20 cellular contexts compared by ENCODE assay signal in the genomic region with DNA sequence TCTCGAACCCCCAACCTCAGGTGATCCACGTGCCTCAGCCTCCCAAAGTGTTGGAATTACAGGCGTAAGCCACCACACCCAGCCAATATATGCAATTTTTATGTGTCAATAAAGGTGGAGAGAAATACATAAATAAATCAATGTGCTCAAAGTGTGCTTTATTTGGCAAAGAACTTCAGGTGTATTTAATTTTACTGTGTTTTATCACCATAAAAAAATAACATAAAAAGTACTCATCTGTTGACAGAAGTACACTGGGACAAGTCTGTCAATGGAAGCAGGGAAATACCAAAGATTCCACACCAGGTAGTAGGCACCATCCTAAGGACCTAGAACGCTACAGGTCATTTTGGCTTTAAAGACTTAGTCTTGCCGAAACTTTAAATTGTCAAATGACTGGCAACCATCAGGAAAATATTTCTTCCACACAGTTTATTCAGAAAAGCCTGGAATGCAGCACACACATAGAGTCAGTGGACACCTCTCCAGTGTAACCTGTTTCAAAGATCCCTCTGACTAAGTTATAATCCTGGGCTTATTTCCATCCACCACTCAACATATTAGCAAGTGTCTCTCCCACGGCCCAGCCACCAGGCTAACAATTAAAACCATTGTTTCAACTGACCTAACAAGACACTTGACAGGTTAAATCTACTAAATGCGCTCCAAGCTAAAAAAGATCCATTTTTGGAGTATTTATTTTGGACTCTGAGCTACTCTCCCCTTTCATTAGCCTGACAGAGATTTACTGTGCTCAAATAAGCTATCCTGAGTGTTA. TPM values are rescaled to one million over a fixed set of nuclear protein-coding genes. Genes with fewer than 3 reads are reported as not detected.
A peak's percentile ranks its signal among the peaks of the same experiment; 100 is the strongest.
DNase-seq lines count a peak whose midpoint lies in the region; ATAC-seq and TF ChIP-seq lines count a peak whose summit lies in the region.
"Had no signal": no experiment of that assay in that cellular context is flagged by ENCODE, and none has a peak within 500 bp of the region (broad histone marks: within the 10 kb centered on the region; RNA-seq: fewer than 3 reads in every experiment).

No MANE protein-coding gene starts in this region.

- H3K9me3 Mint-ChIP-seq in CD4-positive, alpha-beta T cell, result no peaks in the 10 kb centered on the region
- H3K9me3 Mint-ChIP-seq: activated T-cell treated with anti-CD3 and anti-CD28 coated beads, Interleukin-2, amount 50 U/mL, for 24 hours had no signal

- no peak overlapping the region for H3K4me3 ChIP-seq in RWPE2 (ENCODE audit: severe bottlenecking)
- H3K4me3 ChIP-seq: BLaER1, thoracic aorta had no signal

- peaks cover 8% of the 10 kb centered on the region for H3K36me3 Mint-ChIP-seq in CD4-positive, alpha-beta T cell (ENCODE audit: low read depth)

- H3K27me3 ChIP-seq in CD4-positive, alpha-beta T cell (ENCODE audit: control insufficient read depth, insufficient read depth, low read length), result no peaks in the 10 kb centered on the region
- H3K27me3 ChIP-seq in RWPE2 (ENCODE audit: insufficient read depth, poor library complexity, severe bottlenecking), result no peaks in the 10 kb centered on the region
- H3K27me3 ChIP-seq: BLaER1 had no signal

- no peak overlapping the region for H3K27ac Mint-ChIP-seq in CD4-positive, alpha-beta T cell
- H3K27ac Mint-ChIP-seq: activated T-cell treated with anti-CD3 and anti-CD28 coated beads, Interleukin-2, amount 50 U/mL, for 24 hours had no signal

- H3K27ac ChIP-seq in CD4-positive, alpha-beta T cell (ENCODE audit: low read depth, low read length), result no peak overlapping the region
- H3K27ac ChIP-seq in RWPE2 (ENCODE audit: poor library complexity, severe bottlenecking) (peak overlapping the region; percentile 27), epithelial cell of prostate (peak overlapping the region; percentile 95)
- H3K27ac ChIP-seq: BLaER1, thoracic aorta had no signal

- H3K4me3 Mint-ChIP-seq in CD4-positive, alpha-beta T cell, result peak overlapping the region; percentile 57

- H3K9me3 ChIP-seq in CD4-positive, alpha-beta T cell (ENCODE audit: control insufficient read depth, low read length), result no peaks in the 10 kb centered on the region
- H3K9me3 ChIP-seq in RWPE2 (ENCODE audit: severe bottlenecking), result no peaks in the 10 kb centered on the region
- H3K9me3 ChIP-seq: BLaER1, thoracic aorta had no signal

- H3K36me3 ChIP-seq in RWPE2 (ENCODE audit: low read depth), result peaks cover 26% of the 10 kb centered on the region
- H3K36me3 ChIP-seq: thoracic aorta had no signal

- POLR2A ChIA-PET in CD4-positive, alpha-beta T cell (lab: Charles Lee), result no interaction called here

- H3K27me3 Mint-ChIP-seq in CD4-positive, alpha-beta T cell, result no peaks in the 10 kb centered on the region
- H3K27me3 Mint-ChIP-seq: activated T-cell treated with anti-CD3 and anti-CD28 coated beads, Interleukin-2, amount 50 U/mL, for 24 hours had no signal

- TF ChIP-seq CTCF in CD4-positive, alpha-beta T cell (IDR thresholded peaks at IDR 0.05), result no peak
- TF ChIP-seq CTCF in RWPE2 (IDR thresholded peaks at IDR 0.05; ENCODE audit: poor library complexity, severe bottlenecking), result no peak

- CTCF ChIA-PET in CD4-positive, alpha-beta T cell (lab: Charles Lee), result interaction anchor here (1.2 kb wide), 1 partner anchor 15 kb away, joined by 3 read pairs; the partner anchor contains the start of gene PSMC6

- intact Hi-C loops in CD4-positive, alpha-beta T cell (cut with DNase I, micrococcal nuclease), result loop anchor here (5.0 kb wide), 3 partner anchors 41 to 139 kb away; partner anchors contain the start of genes GPR137C (in 1 of the 2), STYX (in 1 of the 2) and TXNDC16 (in 1 of the 2)

- H3K4me1 ChIP-seq in RWPE2 (ENCODE audit: insufficient read depth, poor library complexity, severe bottlenecking), result peaks cover 49% of the 10 kb centered on the region

- H3K4me1 Mint-ChIP-seq in CD4-positive, alpha-beta T cell (ENCODE audit: low read depth), result peaks cover 84% of the 10 kb centered on the region

- no peak for DNase-seq in CD4-positive, alpha-beta T cell
- peak; percentile 39 for DNase-seq in D341Med (ENCODE audit: low spot score)
- DNase-seq in RWPE2 (ENCODE audit: low spot score), result no peak
- DNase-seq in epithelial cell of prostate (ENCODE audit: low read depth, low spot score), result no peak
- no peak for DNase-seq in NCI-H1930 (lab: John Stamatoyannopoulos, UW)
- DNase-seq in dedifferentiated amniotic fluid mesenchymal stem cell (ENCODE audit: extremely low spot score), result no peak
- DNase-seq: activated CD4-positive, CD25-positive, alpha-beta regulatory T cell treated with anti-CD3 and anti-CD28 coated beads, Interleukin-2, amount 50 U/mL, for 72 hours; activated T-cell treated with anti-CD3 and anti-CD28 coated beads, Interleukin-2, amount 50 U/mL, for 24 hours; DMS79; islet precursor cell; Karpas-422; mesendoderm; NCI-H1694 treated with DMSO at 0.1 percent for 48 hours; NCI-H510A treated with DMSO at 0.1 percent for 48 hours; right cardiac atrium; stimulated activated CD4-positive, alpha-beta T cell treated with anti-CD3 and anti-CD28 coated beads, Interleukin-1b, Interleukin-23, amount 100 ng/mL, for 48 hours; T-helper 1 cell had no signal

- no peak for ATAC-seq in CD4-positive, alpha-beta T cell (ENCODE audit: poor library complexity)
- ATAC-seq in RWPE2 (ENCODE audit: low read depth) (0 out of 3 replicates have a peak, but pooled peaks have one; percentile 3), GM21526 (IDR thresholded peaks at IDR 0.05; ENCODE audit: low FRiP score, unreplicated experiment) (no peak)
- ATAC-seq: right cardiac atrium had no signal

RNA-seq across cellular contexts. Expression of gene ERO1A, which starts 4.2 kb away (rescaled TPM):
- 10 to 100 TPM; 58.6 to 60.7 TPM for total RNA-seq in CD4-positive, alpha-beta T cell

RNA-seq across cellular contexts. Expression of gene PSMC6, which starts 15.8 kb away (rescaled TPM):
- total RNA-seq in CD4-positive, alpha-beta T cell, result 100 to 1,000 TPM; 110 to 111 TPM

RNA-seq across cellular contexts. Expression of gene STYX, which starts 38.8 kb away (rescaled TPM):
- 10 to 100 TPM; 15.3 to 16.2 TPM for total RNA-seq in CD4-positive, alpha-beta T cell
